ENCODE assay signal across 8 cellular contexts in the genomic region with DNA sequence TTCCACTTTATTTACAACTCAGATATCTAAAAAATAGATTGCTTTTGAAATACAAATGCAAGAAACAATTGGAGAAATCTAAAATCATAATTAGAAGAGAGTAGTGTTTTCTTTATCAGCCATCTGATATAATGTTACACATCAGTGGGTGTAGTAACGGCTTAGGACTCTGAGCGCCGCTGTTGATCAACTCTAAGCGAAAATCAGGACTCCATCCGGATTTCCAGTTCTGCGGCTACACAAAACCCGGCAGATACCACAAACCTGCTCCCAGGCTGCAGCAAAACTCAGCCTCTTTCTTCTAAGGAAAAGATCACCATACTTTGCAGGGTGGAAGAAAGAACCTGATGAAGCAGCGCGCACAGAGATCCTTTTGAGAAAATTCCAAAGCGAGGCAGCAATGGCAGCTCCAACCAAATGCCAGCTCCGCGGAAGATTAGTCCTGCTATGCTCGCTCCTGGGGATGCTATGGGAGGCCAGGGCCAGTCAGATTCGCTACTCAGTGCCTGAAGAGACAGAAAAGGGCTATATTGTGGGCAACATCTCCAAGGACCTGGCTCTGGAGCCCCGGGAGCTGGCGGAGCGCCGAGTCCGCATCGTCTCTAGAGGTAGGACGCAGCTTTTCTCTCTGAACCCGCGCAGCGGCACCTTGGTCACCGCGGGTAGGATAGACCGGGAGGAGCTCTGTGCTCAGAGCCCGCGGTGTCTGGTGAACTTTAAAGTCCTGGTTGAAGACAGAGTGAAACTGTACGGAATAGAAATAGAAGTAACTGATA. TPM values are rescaled to one million over a fixed set of nuclear protein-coding genes. Genes with fewer than 3 reads are reported as not detected.
DNase-seq lines count a peak whose midpoint lies in the region; ATAC-seq and TF ChIP-seq lines count a peak whose summit lies in the region.

A gene (plus strand): TSS at position 226 of the 776 bp plus-strand sequence. CDS start 175 bp downstream, at position 401.

- CTCF ChIA-PET in activated naive CD4-positive, alpha-beta T cell treated with anti-CD3 and anti-CD28 coated beads, Interleukin-2, amount 10 ng/mL, durations not matched to agents 7 days and 5 days (lab: Charles Lee): interaction anchor here (1.0 to 1.4 kb wide), 5 partner anchors 11 to 110 kb away, joined by 3 to 5 read pairs (median 4); a partner anchor contains a TSS
- CTCF ChIA-PET in activated B cell treated with CpG ODN at 0.5 μM for 24 hours (lab: Charles Lee): no interaction called here

- DNase-seq in activated naive CD4-positive, alpha-beta T cell treated with anti-CD3 and anti-CD28 coated beads, Interleukin-2, amount 10 ng/mL, durations not matched to agents 7 days and 5 days: peak; percentile 46
- no peak for DNase-seq in activated naive CD4-positive, alpha-beta T cell treated with Interleukin-2 at 50 U/mL for 16 hours
- DNase-seq in activated B cell treated with CpG ODN at 0.5 μM for 24 hours (no peak), iris pigment epithelial cell (ENCODE audit: low read depth) (peak; percentile 48), tibial nerve (ENCODE audit: low spot score in 2 of 2) (no peak), NCI-H345 (lab: John Stamatoyannopoulos, UW) (no peak)
- no peak for DNase-seq in effector memory CD4-positive, alpha-beta T cell

- no peak within 1 kb of the TSS for H3K27ac Mint-ChIP-seq in activated naive CD4-positive, alpha-beta T cell treated with anti-CD3 and anti-CD28 coated beads, Interleukin-2, amount 10 ng/mL, durations not matched to agents 7 days and 5 days
- no peak within 1 kb of the TSS for H3K27ac Mint-ChIP-seq in activated B cell treated with CpG ODN at 0.5 μM for 24 hours

- H3K4me3 Mint-ChIP-seq in activated naive CD4-positive, alpha-beta T cell treated with anti-CD3 and anti-CD28 coated beads, Interleukin-2, amount 10 ng/mL, durations not matched to agents 7 days and 5 days: no peak within 1 kb of the TSS
- H3K4me3 Mint-ChIP-seq in activated B cell treated with CpG ODN at 0.5 μM for 24 hours: peak within 1 kb of the TSS; percentile 70

- H3K27me3 ChIP-seq in tibial nerve: no peaks in the 10 kb centered on the region
- peaks cover 32% of the 10 kb centered on the region for H3K27me3 ChIP-seq in effector memory CD4-positive, alpha-beta T cell (replicated peaks; ENCODE audit: control insufficient read depth, insufficient read depth, low read length, poor library complexity, severe bottlenecking)

- intact Hi-C loops in activated B cell treated with CpG ODN at 0.5 μM for 24 hours (cut with micrococcal nuclease): no loop called here

- POLR2A ChIA-PET in activated B cell treated with CpG ODN at 0.5 μM for 24 hours (lab: Charles Lee): no interaction called here

- peaks cover 60% of the 10 kb centered on the region for H3K27me3 Mint-ChIP-seq in activated naive CD4-positive, alpha-beta T cell treated with anti-CD3 and anti-CD28 coated beads, Interleukin-2, amount 10 ng/mL, durations not matched to agents 7 days and 5 days
- peaks cover 51% of the 10 kb centered on the region for H3K27me3 Mint-ChIP-seq in activated B cell treated with CpG ODN at 0.5 μM for 24 hours

- peak within 1 kb of the TSS in 1 of 4 donors; percentile 34 for H3K4me3 ChIP-seq in tibial nerve
- no peak within 1 kb of the TSS for H3K4me3 ChIP-seq in effector memory CD4-positive, alpha-beta T cell (ENCODE audit: insufficient read depth, low read depth, low read length, poor library complexity, severe bottlenecking)

- WGBS in tibial nerve, 2 donors: 16 to 21% methylated on average over 30 of the region's 30 CpGs

- H3K4me1 ChIP-seq in tibial nerve: no peaks in the 10 kb centered on the region
- H3K4me1 ChIP-seq in effector memory CD4-positive, alpha-beta T cell (ENCODE audit: control insufficient read depth, insufficient read depth, low read length, poor library complexity, severe bottlenecking): no peaks in the 10 kb centered on the region

- peaks cover 21% of the 10 kb centered on the region for H3K9me3 Mint-ChIP-seq in activated naive CD4-positive, alpha-beta T cell treated with anti-CD3 and anti-CD28 coated beads, Interleukin-2, amount 10 ng/mL, durations not matched to agents 7 days and 5 days
- H3K9me3 Mint-ChIP-seq in activated B cell treated with CpG ODN at 0.5 μM for 24 hours: peaks cover 21% of the 10 kb centered on the region

- TF ChIP-seq POLR2A in tibial nerve (IDR thresholded peaks at IDR 0.05): no peak

- no peak for TF ChIP-seq CTCF in activated B cell treated with CpG ODN at 0.5 μM for 24 hours (IDR thresholded peaks at IDR 0.05)
- TF ChIP-seq CTCF in tibial nerve (IDR thresholded peaks at IDR 0.05): peak in 1 of 5 experiments; percentile 8

- TF ChIP-seq EP300 in tibial nerve (IDR thresholded peaks at IDR 0.05): no peak

- no peak for ATAC-seq in activated B cell treated with CpG ODN at 0.5 μM for 24 hours (ENCODE audit: low read depth)
- ATAC-seq in GM19397 (IDR thresholded peaks at IDR 0.05; ENCODE audit: unreplicated experiment): no peak

- peaks cover 3% of the 10 kb centered on the region for H3K4me1 Mint-ChIP-seq in activated naive CD4-positive, alpha-beta T cell treated with anti-CD3 and anti-CD28 coated beads, Interleukin-2, amount 10 ng/mL, durations not matched to agents 7 days and 5 days
- peaks cover 6% of the 10 kb centered on the region for H3K4me1 Mint-ChIP-seq in activated B cell treated with CpG ODN at 0.5 μM for 24 hours

- H3K27ac ChIP-seq in tibial nerve: no peak within 1 kb of the TSS
- H3K27ac ChIP-seq in effector memory CD4-positive, alpha-beta T cell (ENCODE audit: insufficient read depth, low read length, poor library complexity, severe bottlenecking): no peak within 1 kb of the TSS

- H3K36me3 Mint-ChIP-seq in activated naive CD4-positive, alpha-beta T cell treated with anti-CD3 and anti-CD28 coated beads, Interleukin-2, amount 10 ng/mL, durations not matched to agents 7 days and 5 days: peaks cover 10% of the 10 kb centered on the region
- no peaks in the 10 kb centered on the region for H3K36me3 Mint-ChIP-seq in activated B cell treated with CpG ODN at 0.5 μM for 24 hours (ENCODE audit: low read depth)

- H3K9me3 ChIP-seq in tibial nerve: peaks cover 0 to 94% (median 50%) of the 10 kb centered on the region in 4 donors
- H3K9me3 ChIP-seq in effector memory CD4-positive, alpha-beta T cell (ENCODE audit: control insufficient read depth, low read length): peaks cover 4% of the 10 kb centered on the region

- peaks cover 0 to 20% (median 0%) of the 10 kb centered on the region in 3 donors for H3K36me3 ChIP-seq in tibial nerve
- H3K36me3 ChIP-seq in effector memory CD4-positive, alpha-beta T cell (ENCODE audit: control insufficient read depth, insufficient read depth, low read length): no peaks in the 10 kb centered on the region

RNA-seq across cellular contexts. Expression of the gene that starts here (rescaled TPM):
- 1.1 and 1.3 TPM in 2 replicates for total RNA-seq in activated B cell treated with CpG ODN at 0.5 μM for 24 hours
- 10 to 100 TPM in 3 of 4 donors, 1 to 10 TPM in 1; 8.4 to 13.8 (median 11.9) TPM for total RNA-seq in tibial nerve

Comparison
In these comparisons a context has a peak if more than half of its experiments do, and no peak if none do; other contexts are left out.
1. DNase-seq: peak in activated naive CD4-positive, alpha-beta T cell treated with anti-CD3 and anti-CD28 coated beads, Interleukin-2, amount 10 ng/mL, durations not matched to agents 7 days and 5 days (single experiment) and iris pigment epithelial cell (single experiment); none in activated naive CD4-positive, alpha-beta T cell treated with Interleukin-2 at 50 U/mL for 16 hours (single experiment), activated B cell treated with CpG ODN at 0.5 μM for 24 hours (single experiment), tibial nerve (0 of 2), effector memory CD4-positive, alpha-beta T cell (0 of 3) and NCI-H345 (single experiment).